Comparison of ENCODE assay signal across 30 cellular contexts in genomic region chrX:17206584-17206983, GRCh38.
"Had no signal": no experiment of that assay in that cellular context is flagged by ENCODE, and none has a peak within 500 bp of the region (broad histone marks: within the 10 kb centered on the region; RNA-seq: fewer than 3 reads in every experiment).

No MANE protein-coding gene starts in this region.

- DNase-seq: colonic mucosa; effector CD8-positive, alpha-beta T cell; foreskin melanocyte; glutamatergic neuron; heart right ventricle; hippocampal formation; immature natural killer cell; islet precursor cell; kidney glomerular epithelial cell; left colon; left ventricle myocardium inferior; lower lobe of right lung; natural killer cell; occipital lobe; ovary; posterior cingulate gyrus; psoas muscle; right cardiac atrium; spleen; stimulated activated CD4-positive, alpha-beta T cell treated with anti-CD3 and anti-CD28 coated beads, Interleukin-4, amount 100 ng/mL, for 4 hours; stimulated activated naive CD8-positive, alpha-beta T cell treated with anti-CD3 and anti-CD28 coated beads, Interleukin-15, Interleukin-2, amounts not matched to agents 100 U/mL and 50 U/mL, for 24 hours; substantia nigra; testis; tibial artery had no signal

- H3K9me3 Mint-ChIP-seq: type B pancreatic cell had no signal

- H3K27ac ChIP-seq: colonic mucosa, esophagus muscularis mucosa, heart right ventricle, left ventricle myocardium inferior, lower lobe of right lung, ovary, psoas muscle, skin epidermis, spleen, testis, tibial artery had no signal

- H3K27me3 Mint-ChIP-seq: dendritic cell treated with granulocyte-macrophage colony-stimulating factor and Interleukin-4, amounts not matched to agents 40 ng/mL and 50 ng/mL, for 4 days; stimulated activated memory B cell treated with anti-CD40 and anti-IgM and Interleukin-4, amounts not matched to agents 10 μg/mL and 1 μg/mL and 100 μg/mL, for 72 hours; type B pancreatic cell had no signal

- H3K9me3 ChIP-seq: colonic mucosa, esophagus muscularis mucosa, left ventricle myocardium inferior, lower lobe of right lung, ovary, testis had no signal

- H3K4me3 ChIP-seq: colonic mucosa, esophagus muscularis mucosa, heart right ventricle, left ventricle myocardium inferior, lower lobe of right lung, ovary, psoas muscle, skin epidermis, spleen, testis, tibial artery had no signal

- H3K4me3 Mint-ChIP-seq: dendritic cell treated with granulocyte-macrophage colony-stimulating factor and Interleukin-4, amounts not matched to agents 40 ng/mL and 50 ng/mL, for 4 days; immature natural killer cell; natural killer cell; stimulated activated memory B cell treated with anti-CD40 and anti-IgM and Interleukin-4, amounts not matched to agents 10 μg/mL and 1 μg/mL and 100 μg/mL, for 72 hours; type B pancreatic cell had no signal

- FAIRE-seq: endothelial cell of umbilical vein had no signal

- H3K4me1 ChIP-seq: colonic mucosa, esophagus muscularis mucosa, heart right ventricle, left ventricle myocardium inferior, lower lobe of right lung, psoas muscle, spleen, testis, tibial artery had no signal

- ATAC-seq: heart right ventricle; left colon; lower lobe of right lung; natural killer cell; psoas muscle; right cardiac atrium; stimulated activated memory B cell treated with anti-CD40 and anti-IgM and Interleukin-4, amounts not matched to agents 10 μg/mL and 1 μg/mL and 100 μg/mL, for 72 hours; stimulated activated naive CD8-positive, alpha-beta T cell treated with anti-CD3 and anti-CD28 coated beads, Interleukin-15, Interleukin-2, amounts not matched to agents 100 U/mL and 50 U/mL, for 24 hours had no signal

- H3K4me1 Mint-ChIP-seq: immature natural killer cell; natural killer cell; stimulated activated memory B cell treated with anti-CD40 and anti-IgM and Interleukin-4, amounts not matched to agents 10 μg/mL and 1 μg/mL and 100 μg/mL, for 72 hours had no signal

- H3K36me3 Mint-ChIP-seq: immature natural killer cell; natural killer cell; stimulated activated memory B cell treated with anti-CD40 and anti-IgM and Interleukin-4, amounts not matched to agents 10 μg/mL and 1 μg/mL and 100 μg/mL, for 72 hours; type B pancreatic cell had no signal

- H3K36me3 ChIP-seq: colonic mucosa, esophagus muscularis mucosa, heart right ventricle, left ventricle myocardium inferior, lower lobe of right lung, ovary, spleen, tibial artery had no signal

- H3K27me3 ChIP-seq: colonic mucosa, esophagus muscularis mucosa, ovary, testis, tibial artery had no signal
